8 cellular contexts compared by ENCODE assay signal in genomic region chr1:228635304-228635703, GRCh38.
DNase-seq lines count a peak whose midpoint lies in the region; ATAC-seq and TF ChIP-seq lines count a peak whose summit lies in the region.
"Not testable (repeated sequence)": the region's sequence is repeated elsewhere in the genome, so short reads cannot be mapped to it uniquely, and the experiment has no call there.

No MANE protein-coding gene starts in this region.

- not testable (repeated sequence) for H3K36me3 ChIP-seq in OCI-LY1 (ENCODE audit: insufficient read depth, low read length); lower lobe of right lung; skeletal muscle satellite cell (ENCODE audit: insufficient read depth, low read length)

- TF ChIP-seq CTCF in OCI-LY1 (IDR thresholded peaks at IDR 0.05; ENCODE audit: low read length); fibroblast of the aortic adventitia (IDR thresholded peaks at IDR 0.05; ENCODE audit: insufficient read depth, low read length); lower lobe of right lung (IDR thresholded peaks at IDR 0.05); type B pancreatic cell (conservative IDR thresholded peaks at IDR 0.05): not testable (repeated sequence)

- H3K4me3 ChIP-seq in OCI-LY1 (ENCODE audit: low read depth, low read length, poor library complexity, severe bottlenecking) = peak overlapping the region; percentile 54
- H3K4me3 ChIP-seq in fibroblast of the aortic adventitia (ENCODE audit: low read depth, low read length) = peak overlapping the region; percentile 40
- H3K4me3 ChIP-seq in lower lobe of right lung = peak overlapping the region; percentile 29
- not testable (repeated sequence) for H3K4me3 ChIP-seq in skeletal muscle satellite cell (ENCODE audit: low read length)

- not testable (repeated sequence) for H3K27ac Mint-ChIP-seq in activated naive CD8-positive, alpha-beta T cell treated with anti-CD3 and anti-CD28 coated beads, Interleukin-2, amount 50 U/mL, for 24 hours; type B pancreatic cell

- H2AFZ ChIP-seq in OCI-LY1 (ENCODE audit: low read length) = not testable (repeated sequence)

- H3K9me3 ChIP-seq in OCI-LY1 (ENCODE audit: low read length); lower lobe of right lung; skeletal muscle satellite cell (replicated peaks; ENCODE audit: low read length): not testable (repeated sequence)

- H3K27me3 ChIP-seq in OCI-LY1 (ENCODE audit: insufficient read depth, low read length); lower lobe of right lung (ENCODE audit: low read depth); skeletal muscle satellite cell (ENCODE audit: control insufficient read depth, insufficient read depth, low read length): not testable (repeated sequence)

- not testable (repeated sequence) for H3K4me1 Mint-ChIP-seq in activated naive CD8-positive, alpha-beta T cell treated with anti-CD3 and anti-CD28 coated beads, Interleukin-2, amount 50 U/mL, for 24 hours; type B pancreatic cell (ENCODE audit: unreplicated experiment)

- not testable (repeated sequence) for H3K9me3 Mint-ChIP-seq in activated naive CD8-positive, alpha-beta T cell treated with anti-CD3 and anti-CD28 coated beads, Interleukin-2, amount 50 U/mL, for 24 hours; type B pancreatic cell

- not testable (repeated sequence) for H3K79me2 ChIP-seq in OCI-LY1 (ENCODE audit: insufficient read depth, low read length)

- H4K20me1 ChIP-seq in OCI-LY1 (ENCODE audit: insufficient read depth, low read length) = not testable (repeated sequence)

- H3K27ac ChIP-seq in OCI-LY1 (ENCODE audit: low read depth, low read length, poor library complexity, severe bottlenecking) = peak overlapping the region; percentile 68
- H3K27ac ChIP-seq in lower lobe of right lung = not testable (repeated sequence)

- H3K4me2 ChIP-seq in OCI-LY1 (ENCODE audit: low read length) (peak overlapping the region; percentile 44; the same call in 1 of the 2 replicates), skeletal muscle satellite cell (ENCODE audit: low read length) (peak overlapping the region; percentile 56)

- H3K9me2 ChIP-seq in OCI-LY1 (ENCODE audit: low read depth, low read length) = not testable (repeated sequence)

- not testable (repeated sequence) for H3F3A ChIP-seq in OCI-LY1 (ENCODE audit: insufficient read depth, low read length)

- DNase-seq in Daoy (ENCODE audit: low read depth) (peak; percentile 71), lower lobe of right lung (peak; percentile 63), type B pancreatic cell (ENCODE audit: extremely low spot score, unreplicated experiment) (peak; percentile 88)
- peak; percentile 42 for DNase-seq in activated CD4-positive, alpha-beta T cell treated with anti-CD3 and anti-CD28 coated beads, Interleukin-2, amount 50 U/mL, for 1 hour
- peak; percentile 38 for DNase-seq in activated naive CD8-positive, alpha-beta T cell treated with anti-CD3 and anti-CD28 coated beads, Interleukin-2, amount 50 U/mL, for 24 hours
- DNase-seq in fibroblast of the aortic adventitia (ENCODE audit: low read depth) = not testable (repeated sequence)

- H3K36me3 Mint-ChIP-seq in activated naive CD8-positive, alpha-beta T cell treated with anti-CD3 and anti-CD28 coated beads, Interleukin-2, amount 50 U/mL, for 24 hours (ENCODE audit: low read depth); type B pancreatic cell: not testable (repeated sequence)

- H3K4me1 ChIP-seq in OCI-LY1 (ENCODE audit: insufficient read depth, low read length, severe bottlenecking); lower lobe of right lung; skeletal muscle satellite cell (ENCODE audit: control insufficient read depth, insufficient read depth, low read length): not testable (repeated sequence)

- intact Hi-C loops in lower lobe of right lung (cut with DNase I) = not testable (repeated sequence)

- not testable (repeated sequence) for ATAC-seq in activated naive CD8-positive, alpha-beta T cell treated with anti-CD3 and anti-CD28 coated beads, Interleukin-2, amount 50 U/mL, for 24 hours; lower lobe of right lung

- not testable (repeated sequence) for H3K4me3 Mint-ChIP-seq in activated naive CD8-positive, alpha-beta T cell treated with anti-CD3 and anti-CD28 coated beads, Interleukin-2, amount 50 U/mL, for 24 hours; type B pancreatic cell

- H3K9ac ChIP-seq in OCI-LY1 (ENCODE audit: low read length) = peak overlapping the region; percentile 34; the same call in 1 of the 2 replicates
- not testable (repeated sequence) for H3K9ac ChIP-seq in skeletal muscle satellite cell (ENCODE audit: low read depth, low read length)

- H3K27me3 Mint-ChIP-seq in activated naive CD8-positive, alpha-beta T cell treated with anti-CD3 and anti-CD28 coated beads, Interleukin-2, amount 50 U/mL, for 24 hours; type B pancreatic cell: not testable (repeated sequence)
